8 cellular contexts compared by ENCODE assay signal in genomic region chr3:2921903-2922302, GRCh38.
DNase-seq lines count a peak whose midpoint lies in the region; ATAC-seq and TF ChIP-seq lines count a peak whose summit lies in the region.

No MANE protein-coding gene starts in this region.

- no peaks in the 10 kb centered on the region for H3K36me3 ChIP-seq in cardiac muscle cell
- no peaks in the 10 kb centered on the region for H3K36me3 ChIP-seq in right atrium auricular region
- no peaks in the 10 kb centered on the region for H3K36me3 ChIP-seq in endodermal cell (ENCODE audit: control insufficient read depth, insufficient read depth, low read length)

- DNase-seq in cardiac muscle cell (ENCODE audit: low read depth in 1 of 2, low spot score in 1 of 2) (peak; percentile 11 to 38), right atrium auricular region (ENCODE audit: low spot score) (no peak), NCI-H460 (ENCODE audit: extremely low read depth, low read depth) (peak; percentile 20), endodermal cell (no peak), renal cortical epithelial cell (ENCODE audit: low read depth) (peak; percentile 11), GF-D8 (lab: John Stamatoyannopoulos, UW) (no peak), dedifferentiated amniotic fluid mesenchymal stem cell (ENCODE audit: extremely low spot score) (no peak)

- no peaks in the 10 kb centered on the region for H3K27me3 Mint-ChIP-seq in endodermal cell (ENCODE audit: insufficient read depth)

- H3K27ac ChIP-seq in cardiac muscle cell (no peak overlapping the region), right atrium auricular region (no peak overlapping the region), endodermal cell (ENCODE audit: low read depth, low read length) (no peak overlapping the region)

- H3K4me3 ChIP-seq in cardiac muscle cell = no peak overlapping the region
- no peak overlapping the region for H3K4me3 ChIP-seq in right atrium auricular region
- H3K4me3 ChIP-seq in endodermal cell (ENCODE audit: low read length) = no peak overlapping the region

- H3K4me3 Mint-ChIP-seq in endodermal cell = no peak overlapping the region

- no peaks in the 10 kb centered on the region for H3K36me3 Mint-ChIP-seq in endodermal cell (ENCODE audit: low read depth)

- no peaks in the 10 kb centered on the region for H3K4me1 Mint-ChIP-seq in endodermal cell

- H3K9ac ChIP-seq in endodermal cell (ENCODE audit: extremely low read depth, low read length, poor library complexity, severe bottlenecking) = no peak overlapping the region

- WGBS in endodermal cell (ENCODE audit: insufficient coverage in 1 of 2, insufficient read length in 1 of 2), 2 experiments = 81% methylated on average over 1 of the region's 1 CpG; no CpG with 5 or more reads in 1 of the 2 experiments

- H3K27me3 ChIP-seq in cardiac muscle cell = no peaks in the 10 kb centered on the region
- H3K27me3 ChIP-seq in right atrium auricular region = no peaks in the 10 kb centered on the region
- H3K27me3 ChIP-seq in endodermal cell (ENCODE audit: control insufficient read depth, insufficient read depth, low read length, poor library complexity, severe bottlenecking) = no peaks in the 10 kb centered on the region

- H3K9me3 ChIP-seq in cardiac muscle cell (ENCODE audit: low read depth) = peaks cover 3% of the 10 kb centered on the region
- no peaks in the 10 kb centered on the region for H3K9me3 ChIP-seq in right atrium auricular region
- no peaks in the 10 kb centered on the region for H3K9me3 ChIP-seq in endodermal cell (ENCODE audit: control insufficient read depth, low read length)

- TF ChIP-seq CTCF in cardiac muscle cell (IDR thresholded peaks at IDR 0.05; ENCODE audit: low read depth, low read length) (peak; percentile 18), right atrium auricular region (IDR thresholded peaks at IDR 0.05) (peak in 1 of 2 donors; percentile 63), endodermal cell (conservative IDR thresholded peaks at IDR 0.05) (peak; percentile 66)

- H3K9me3 Mint-ChIP-seq in endodermal cell = peaks cover 12% of the 10 kb centered on the region

- H3K4me1 ChIP-seq in cardiac muscle cell (ENCODE audit: low read depth) = no peaks in the 10 kb centered on the region
- no peaks in the 10 kb centered on the region for H3K4me1 ChIP-seq in right atrium auricular region
- no peaks in the 10 kb centered on the region for H3K4me1 ChIP-seq in endodermal cell (ENCODE audit: control insufficient read depth, insufficient read depth, low read length)

- H3K27ac Mint-ChIP-seq in endodermal cell = no peak overlapping the region

- peak; percentile 67 for ATAC-seq in HG02970 (IDR thresholded peaks at IDR 0.05; ENCODE audit: low FRiP score, unreplicated experiment)

Comparison
In these comparisons a context has a peak if more than half of its experiments do, and no peak if none do; other contexts are left out.
1. DNase-seq: peak in cardiac muscle cell (2 of 2), NCI-H460 (single experiment) and renal cortical epithelial cell (single experiment); none in right atrium auricular region (single experiment), endodermal cell (single experiment), GF-D8 (single experiment) and dedifferentiated amniotic fluid mesenchymal stem cell (single experiment).